21 cellular contexts compared by ENCODE assay signal in the genomic region with DNA sequence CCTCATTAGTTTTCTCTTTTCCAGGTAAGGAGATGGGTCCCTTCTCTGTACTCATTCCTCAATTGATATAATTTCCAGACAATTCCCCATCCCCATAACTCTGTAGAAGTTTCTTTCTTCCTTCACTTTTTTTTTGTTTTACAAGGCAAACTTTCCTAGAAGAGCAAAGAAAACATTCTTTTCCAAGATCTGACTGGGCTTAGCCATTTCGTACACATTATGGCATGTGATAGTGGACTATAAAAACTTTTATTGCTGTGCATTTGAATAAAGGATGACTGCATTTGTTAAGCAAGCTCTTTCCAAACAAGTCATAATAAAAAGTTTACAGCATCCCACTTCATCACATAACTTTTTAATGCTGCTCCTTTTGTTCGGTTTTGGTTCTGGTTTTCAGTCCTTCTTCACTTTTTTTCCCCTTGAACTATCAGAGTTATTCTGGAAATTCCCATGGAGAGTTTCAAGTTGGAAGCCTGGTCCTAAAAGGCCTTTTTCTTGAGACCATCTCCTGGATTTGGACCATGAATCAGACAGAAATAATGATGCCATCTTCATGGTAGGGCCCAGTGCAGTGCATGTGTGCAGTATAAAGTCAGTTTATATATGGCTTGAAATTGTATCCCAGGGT.
DNase-seq lines count a peak whose midpoint lies in the region; ATAC-seq and TF ChIP-seq lines count a peak whose summit lies in the region.
"Had no signal": no experiment of that assay in that cellular context is flagged by ENCODE, and none has a peak within 500 bp of the region (broad histone marks: within the 10 kb centered on the region; RNA-seq: fewer than 3 reads in every experiment).

No MANE protein-coding gene starts in this region.

- no peaks in the 10 kb centered on the region for H3K9me3 ChIP-seq in hepatocyte (ENCODE audit: low read depth)
- H3K9me3 ChIP-seq: BE2C had no signal

- peaks cover 19% of the 10 kb centered on the region for H3K4me1 ChIP-seq in hepatocyte (ENCODE audit: insufficient read depth)
- H3K4me1 ChIP-seq: BE2C had no signal

- H3K27me3 ChIP-seq in hepatocyte, result no peaks in the 10 kb centered on the region
- H3K27me3 ChIP-seq: BE2C had no signal

- no peak for ATAC-seq in GM21825 (IDR thresholded peaks at IDR 0.05; ENCODE audit: unreplicated experiment)
- ATAC-seq: CD8-positive, alpha-beta T cell; Panc1; Right ventricle myocardium inferior had no signal

- no peaks in the 10 kb centered on the region for H3K9me2 ChIP-seq in hepatocyte (replicated peaks; ENCODE audit: insufficient read depth)

- no peak overlapping the region for H3K4me3 ChIP-seq in hepatocyte

- TF ChIP-seq CTCF in hepatocyte (IDR thresholded peaks at IDR 0.05; ENCODE audit: poor library complexity) (no peak), GM20000 (IDR thresholded peaks at IDR 0.05; ENCODE audit: extremely low read depth, missing control alignments) (no peak)

- no peak overlapping the region for H3K4me2 ChIP-seq in hepatocyte

- DNase-seq in GM04503 (ENCODE audit: low read depth) (peak; percentile 76), LoVo (ENCODE audit: low spot score) (peak; percentile 70), hepatocyte (ENCODE audit: low spot score) (peak; percentile 52), renal cortical epithelial cell (ENCODE audit: low read depth) (peak; percentile 48), AG08395 (ENCODE audit: low spot score) (no peak), GM20000 (ENCODE audit: low spot score) (no peak)
- no peak for DNase-seq in activated CD8-positive, alpha-beta memory T cell treated with anti-CD3 and anti-CD28 coated beads, Interleukin-2, amount 50 U/mL, for 48 hours
- DNase-seq: BE2C; CD8-positive, alpha-beta T cell; DND-41; KBM-7; MM.1S; NCI-H1105 treated with DMSO at 0.1 percent for 48 hours; NCI-H187; NCI-H446; NCI-H774 had no signal

- no peaks in the 10 kb centered on the region for H3K79me2 ChIP-seq in hepatocyte

- H3K27ac ChIP-seq in hepatocyte, result peak overlapping the region; percentile 36
- H3K27ac ChIP-seq: HL-60, SK-N-MC had no signal

- no peaks in the 10 kb centered on the region for H4K20me1 ChIP-seq in hepatocyte (ENCODE audit: insufficient read depth, poor library complexity, severe bottlenecking)

- H2AFZ ChIP-seq in hepatocyte, result no peak overlapping the region

- no peaks in the 10 kb centered on the region for H3K36me3 ChIP-seq in hepatocyte (replicated peaks; ENCODE audit: insufficient read depth, low read depth)
- H3K36me3 ChIP-seq: BE2C had no signal

- 44% methylated on average over 2 of the region's 2 CpGs for WGBS in hepatocyte (ENCODE audit: low lambda C conversion rate, missing lambda C conversion rate)

Comparison
In these comparisons a context has a peak if more than half of its experiments do, and no peak if none do; other contexts are left out.
1. DNase-seq: peak in GM04503 (single experiment), LoVo (single experiment), hepatocyte (single experiment) and renal cortical epithelial cell (single experiment); none in AG08395 (single experiment), GM20000 (single experiment) and activated CD8-positive, alpha-beta memory T cell treated with anti-CD3 and anti-CD28 coated beads, Interleukin-2, amount 50 U/mL, for 48 hours (single experiment).